25 cellular contexts compared by ENCODE assay signal in genomic region chr2:36483290-36483689, GRCh38.
DNase-seq lines count a peak whose midpoint lies in the region; ATAC-seq and TF ChIP-seq lines count a peak whose summit lies in the region.
"Had no signal": no experiment of that assay in that cellular context is flagged by ENCODE, and none has a peak within 500 bp of the region (broad histone marks: within the 10 kb centered on the region; RNA-seq: fewer than 3 reads in every experiment).

No MANE protein-coding gene starts in this region.

- H3K27me3 ChIP-seq in heart right ventricle (no peaks in the 10 kb centered on the region), trophoblast cell (ENCODE audit: insufficient read depth, low read length) (no peaks in the 10 kb centered on the region)
- H3K27me3 ChIP-seq: left lung, upper lobe of right lung had no signal

- TF ChIP-seq CTCF in heart right ventricle (IDR thresholded peaks at IDR 0.05): no peak
- no peak for TF ChIP-seq CTCF in chondrocyte (IDR thresholded peaks at IDR 0.05)

- DNase-seq in heart right ventricle (no peak), cardiac septum (ENCODE audit: low spot score) (no peak), chondrocyte (ENCODE audit: low spot score) (no peak), trophoblast cell (no peak), SKM-1 treated with dmso at 0.1 percent for 144 hours (lab: John Stamatoyannopoulos, UW; ENCODE audit: unreplicated experiment) (no peak), ecto neural progenitor cell (ENCODE audit: low spot score) (no peak)
- DNase-seq: activated B cell treated with CpG ODN at 0.5 μM for 24 hours; activated CD4-positive, alpha-beta T cell treated with anti-CD3 and anti-CD28 coated beads, Interleukin-2, amount 50 U/mL, for 4 hours; cerebellar nuclear complex; hippocampal formation; immature natural killer cell; left lung; NCI-H1436 treated with DMSO at 0.1 percent for 48 hours; NCI-H2171; NCI-H524 treated with DMSO at 0.1 percent for 48 hours; RPMI8226; stimulated activated naive CD8-positive, alpha-beta T cell treated with anti-CD3 and anti-CD28 coated beads, Interleukin-15, amount 100 ng/mL, for 72 hours; SW 1271; upper lobe of right lung had no signal

- peaks cover 1% of the 10 kb centered on the region for H3K79me2 ChIP-seq in trophoblast cell (ENCODE audit: control insufficient read depth, insufficient read depth, low read length, poor library complexity)
- H3K79me2 ChIP-seq: parathyroid adenoma had no signal

- no peak overlapping the region for H4K12ac ChIP-seq in trophoblast cell (ENCODE audit: low read depth, low read length)

- no peak overlapping the region for H3K4me2 ChIP-seq in trophoblast cell (ENCODE audit: low read length)

- peaks cover 9% of the 10 kb centered on the region for H3K79me1 ChIP-seq in trophoblast cell (ENCODE audit: low read length)

- no peaks in the 10 kb centered on the region for H3K9me3 Mint-ChIP-seq in chondrocyte (ENCODE audit: low read depth)
- H3K9me3 Mint-ChIP-seq: activated B cell treated with CpG ODN at 0.5 μM for 24 hours; activated naive CD4-positive, alpha-beta T cell treated with anti-CD3 and anti-CD28 coated beads, Interleukin-2, amount 50 U/mL, for 72 hours; immature natural killer cell; stimulated activated naive CD8-positive, alpha-beta T cell treated with anti-CD3 and anti-CD28 coated beads, Interleukin-15, amount 100 ng/mL, for 72 hours had no signal

- no peaks in the 10 kb centered on the region for H3K27me3 Mint-ChIP-seq in chondrocyte (ENCODE audit: low read depth)
- H3K27me3 Mint-ChIP-seq: activated B cell treated with CpG ODN at 0.5 μM for 24 hours; stimulated activated naive CD8-positive, alpha-beta T cell treated with anti-CD3 and anti-CD28 coated beads, Interleukin-15, amount 100 ng/mL, for 72 hours had no signal

- H2BK120ac ChIP-seq in trophoblast cell (ENCODE audit: insufficient read depth, low read length, poor library complexity): no peak overlapping the region

- H3K4me1 ChIP-seq in heart right ventricle (peaks cover 16 to 65% (median 54%) of the 10 kb centered on the region in 9 donors), trophoblast cell (ENCODE audit: control insufficient read depth in 1 of 2, insufficient read depth in 2 of 2, low read length in 2 of 2) (peaks cover 15 to 29% of the 10 kb centered on the region in 2 experiments), urinary bladder (ENCODE audit: insufficient read depth) (peaks cover 2% of the 10 kb centered on the region)

- H2AFZ ChIP-seq in trophoblast cell (ENCODE audit: insufficient read depth, low read length, poor library complexity): no peak overlapping the region
- H2AFZ ChIP-seq: parathyroid adenoma had no signal

- H3K14ac ChIP-seq in trophoblast cell (ENCODE audit: low read length): no peak overlapping the region

- H3K36me3 ChIP-seq in heart right ventricle (peaks cover 0 to 57% (median 11%) of the 10 kb centered on the region in 9 donors), trophoblast cell (ENCODE audit: control insufficient read depth in 1 of 2, insufficient read depth in 2 of 2, low read length in 2 of 2) (peaks cover 12 to 19% of the 10 kb centered on the region in 2 experiments), urinary bladder (ENCODE audit: insufficient read depth) (peaks cover 3% of the 10 kb centered on the region)

- H3K4me3 ChIP-seq in heart right ventricle (no peak overlapping the region), trophoblast cell (ENCODE audit: low read depth, low read length) (no peak overlapping the region), urinary bladder (ENCODE audit: low read depth, low read length) (no peak overlapping the region)
- H3K4me3 ChIP-seq: left lung, upper lobe of right lung had no signal

- H3K27ac Mint-ChIP-seq in chondrocyte (ENCODE audit: unreplicated experiment): peak overlapping the region; percentile 52
- H3K27ac Mint-ChIP-seq: activated B cell treated with CpG ODN at 0.5 μM for 24 hours; activated naive CD4-positive, alpha-beta T cell treated with anti-CD3 and anti-CD28 coated beads, Interleukin-2, amount 50 U/mL, for 72 hours; immature natural killer cell; nephron; stimulated activated naive CD8-positive, alpha-beta T cell treated with anti-CD3 and anti-CD28 coated beads, Interleukin-15, amount 100 ng/mL, for 72 hours had no signal

- H4K8ac ChIP-seq in trophoblast cell (ENCODE audit: low read depth, low read length): no peak overlapping the region

- peak overlapping the region; percentile 35 for H2AK5ac ChIP-seq in trophoblast cell (ENCODE audit: low read length)

- H3K4me1 Mint-ChIP-seq in chondrocyte (ENCODE audit: low read depth): peaks cover 81% of the 10 kb centered on the region
- H3K4me1 Mint-ChIP-seq: activated B cell treated with CpG ODN at 0.5 μM for 24 hours; immature natural killer cell; stimulated activated naive CD8-positive, alpha-beta T cell treated with anti-CD3 and anti-CD28 coated beads, Interleukin-15, amount 100 ng/mL, for 72 hours had no signal

- H3K4ac ChIP-seq in trophoblast cell (ENCODE audit: low read depth, low read length): no peak overlapping the region

- peak overlapping the region; percentile 73 for H2BK12ac ChIP-seq in trophoblast cell (ENCODE audit: low read length)

- H3K9me3 ChIP-seq in heart right ventricle: no peaks in the 10 kb centered on the region
- no peaks in the 10 kb centered on the region for H3K9me3 ChIP-seq in trophoblast cell (ENCODE audit: insufficient read depth, low read depth, low read length)
- H3K9me3 ChIP-seq: left lung, upper lobe of right lung had no signal

- ATAC-seq in heart right ventricle: peak in 5 of 8 donors; percentile 26 to 84 (median 48)
- no peak for ATAC-seq in HG03039 (IDR thresholded peaks at IDR 0.05; ENCODE audit: unreplicated experiment)
- ATAC-seq: activated naive CD4-positive, alpha-beta T cell treated with anti-CD3 and anti-CD28 coated beads, Interleukin-2, amount 50 U/mL, for 72 hours; stimulated activated naive CD8-positive, alpha-beta T cell treated with anti-CD3 and anti-CD28 coated beads, Interleukin-15, amount 100 ng/mL, for 72 hours had no signal

- no peak overlapping the region for H3K9ac ChIP-seq in trophoblast cell (ENCODE audit: low read length)
- H3K9ac ChIP-seq: parathyroid adenoma had no signal

- WGBS in heart right ventricle, 2 donors: 61 to 77% methylated on average over 4 of the region's 4 CpGs
- no CpG with 5 or more reads among the region's 4 CpGs for WGBS in trophoblast cell (ENCODE audit: extremely low coverage, insufficient coverage, insufficient read length)
- 96% methylated on average over 4 of the region's 4 CpGs for WGBS in urinary bladder

- peaks cover 21% of the 10 kb centered on the region for H3K36me3 Mint-ChIP-seq in chondrocyte (ENCODE audit: low read depth)
- H3K36me3 Mint-ChIP-seq: activated naive CD4-positive, alpha-beta T cell treated with anti-CD3 and anti-CD28 coated beads, Interleukin-2, amount 50 U/mL, for 72 hours had no signal

- intact Hi-C loops in heart right ventricle (cut with DNase I): no loop called here
- intact Hi-C loops in cardiac septum (cut with DNase I): no loop called here

- H3K23ac ChIP-seq in trophoblast cell (ENCODE audit: low read length): no peak overlapping the region

- H4K91ac ChIP-seq in trophoblast cell (ENCODE audit: low read depth, low read length): no peak overlapping the region

- peak overlapping the region in 3 of 10 donors; percentile 41 to 83 (median 81) for H3K27ac ChIP-seq in heart right ventricle
- no peak overlapping the region for H3K27ac ChIP-seq in trophoblast cell (ENCODE audit: low read depth, low read length)
- peak overlapping the region; percentile 5 for H3K27ac ChIP-seq in urinary bladder (ENCODE audit: low read depth)
- H3K27ac ChIP-seq: epithelial cell of prostate, left lung, parathyroid adenoma, upper lobe of right lung had no signal

- peak overlapping the region; percentile 51 for H3K18ac ChIP-seq in trophoblast cell (ENCODE audit: low read length)

- H3K4me3 Mint-ChIP-seq in chondrocyte (ENCODE audit: unreplicated experiment): no peak overlapping the region
- H3K4me3 Mint-ChIP-seq: activated B cell treated with CpG ODN at 0.5 μM for 24 hours; immature natural killer cell; nephron; stimulated activated naive CD8-positive, alpha-beta T cell treated with anti-CD3 and anti-CD28 coated beads, Interleukin-15, amount 100 ng/mL, for 72 hours had no signal

- no peak overlapping the region for H2BK5ac ChIP-seq in trophoblast cell (ENCODE audit: low read depth, low read length, poor library complexity)
